In the genomic region with DNA sequence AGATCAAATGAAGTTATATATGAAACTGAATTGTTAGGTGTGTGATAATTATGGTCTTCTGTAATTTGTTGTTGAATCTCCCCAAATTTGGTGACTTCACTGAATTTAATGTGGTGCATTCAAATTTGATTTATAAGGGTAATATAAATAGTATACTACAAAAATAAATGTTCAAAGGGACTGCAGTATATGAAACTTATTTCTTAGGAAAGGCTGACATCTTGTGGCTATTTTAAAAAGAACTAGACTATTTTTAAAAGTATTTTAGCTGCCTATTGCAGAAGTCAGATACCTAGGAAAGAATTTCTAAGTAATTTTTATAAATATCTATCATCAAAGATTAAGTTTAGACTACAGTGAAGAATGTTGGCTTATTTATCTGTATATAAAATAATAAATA, we compare ENCODE assay signal across 8 cellular contexts. TPM values are rescaled to one million over a fixed set of nuclear protein-coding genes. Genes with fewer than 3 reads are reported as not detected.
DNase-seq lines count a peak whose midpoint lies in the region; ATAC-seq and TF ChIP-seq lines count a peak whose summit lies in the region.

No MANE protein-coding gene starts in this region.

- H3K36me3 ChIP-seq in A673 (ENCODE audit: insufficient read depth, low read length, poor library complexity, severe bottlenecking) (no peaks in the 10 kb centered on the region), esophagus muscularis mucosa (no peaks in the 10 kb centered on the region), smooth muscle cell (ENCODE audit: low read depth) (no peaks in the 10 kb centered on the region)

- POLR2A ChIA-PET in A673 (lab: Charles Lee; ENCODE audit: low non-redundant PET): no interaction called here

- H3K4me1 ChIP-seq in A673 (ENCODE audit: insufficient read depth, low read length, poor library complexity, severe bottlenecking) (no peaks in the 10 kb centered on the region), esophagus muscularis mucosa (no peaks in the 10 kb centered on the region), smooth muscle cell (ENCODE audit: low read depth) (no peaks in the 10 kb centered on the region)

- CTCF ChIA-PET in A673 (lab: Charles Lee): interaction anchor here (0.8 to 1.4 kb wide), 3 partner anchors 251 to 826 kb away, joined by 4 to 7 read pairs (median 6); no protein-coding TSS in a partner anchor

- no peaks in the 10 kb centered on the region for H3F3A ChIP-seq in smooth muscle cell (ENCODE audit: low read depth)

- H3K27ac ChIP-seq in A673 (ENCODE audit: low read depth, low read length, poor library complexity, severe bottlenecking) (no peak overlapping the region), esophagus muscularis mucosa (replicated peaks in 1 of 4) (no peak overlapping the region), smooth muscle cell (ENCODE audit: low read depth) (no peak overlapping the region)

- no peaks in the 10 kb centered on the region for H4K20me1 ChIP-seq in smooth muscle cell (ENCODE audit: low read depth)

- intact Hi-C loops in A673 (cut with micrococcal nuclease; ENCODE audit: unreplicated experiment): loop anchor here (1.0 to 10.0 kb wide), 4 partner anchors 425 to 825 kb away; no protein-coding TSS in a partner anchor
- intact Hi-C loops in esophagus muscularis mucosa (cut with DNase I): loop anchor here (5.0 kb wide), 2 partner anchors 252 to 577 kb away; no protein-coding TSS in a partner anchor

- DNase-seq in A673 (ENCODE audit: low spot score): peak; percentile 43
- no peak for DNase-seq in GM13977 (ENCODE audit: low spot score)
- peak; percentile 49 for DNase-seq in NCI-H460 (ENCODE audit: extremely low read depth, low read depth)
- no peak for DNase-seq in esophagus muscularis mucosa (ENCODE audit: extremely low spot score)
- DNase-seq in smooth muscle cell (lab: John Stamatoyannopoulos, UW; ENCODE audit: unreplicated experiment): no peak
- no peak for DNase-seq in activated T-cell treated with anti-CD3 and anti-CD28 coated beads, Interleukin-2, amount 50 U/mL, for 1 hour

- no peak for ATAC-seq in stimulated activated memory B cell treated with anti-CD40 and anti-IgM and Interleukin-4, amounts not matched to agents 10 μg/mL and 1 μg/mL and 100 μg/mL, for 72 hours
- no peak for ATAC-seq in GM18909 (IDR thresholded peaks at IDR 0.05; ENCODE audit: poor library complexity, unreplicated experiment)

- no peaks in the 10 kb centered on the region for H3K36me3 Mint-ChIP-seq in stimulated activated memory B cell treated with anti-CD40 and anti-IgM and Interleukin-4, amounts not matched to agents 10 μg/mL and 1 μg/mL and 100 μg/mL, for 72 hours

- H3K27me3 Mint-ChIP-seq in stimulated activated memory B cell treated with anti-CD40 and anti-IgM and Interleukin-4, amounts not matched to agents 10 μg/mL and 1 μg/mL and 100 μg/mL, for 72 hours: no peaks in the 10 kb centered on the region

- no peak for TF ChIP-seq POLR2A in esophagus muscularis mucosa (IDR thresholded peaks at IDR 0.05; ENCODE audit: low read depth)

- H3K9me3 ChIP-seq in A673 (ENCODE audit: low read depth, low read length, poor library complexity, severe bottlenecking) (no peaks in the 10 kb centered on the region), esophagus muscularis mucosa (no peaks in the 10 kb centered on the region), smooth muscle cell (replicated peaks; ENCODE audit: low read depth) (no peaks in the 10 kb centered on the region)

- H3K4me2 ChIP-seq in smooth muscle cell: no peak overlapping the region

- H3K27ac Mint-ChIP-seq in stimulated activated memory B cell treated with anti-CD40 and anti-IgM and Interleukin-4, amounts not matched to agents 10 μg/mL and 1 μg/mL and 100 μg/mL, for 72 hours: no peak overlapping the region

- H3K9me3 Mint-ChIP-seq in stimulated activated memory B cell treated with anti-CD40 and anti-IgM and Interleukin-4, amounts not matched to agents 10 μg/mL and 1 μg/mL and 100 μg/mL, for 72 hours: no peaks in the 10 kb centered on the region

- no peaks in the 10 kb centered on the region for H3K4me1 Mint-ChIP-seq in stimulated activated memory B cell treated with anti-CD40 and anti-IgM and Interleukin-4, amounts not matched to agents 10 μg/mL and 1 μg/mL and 100 μg/mL, for 72 hours

- no peak overlapping the region for H3K4me3 Mint-ChIP-seq in stimulated activated memory B cell treated with anti-CD40 and anti-IgM and Interleukin-4, amounts not matched to agents 10 μg/mL and 1 μg/mL and 100 μg/mL, for 72 hours

- TF ChIP-seq EP300 in esophagus muscularis mucosa (IDR thresholded peaks at IDR 0.05): no peak

- H3K4me3 ChIP-seq in A673 (ENCODE audit: low read depth, low read length, poor library complexity, severe bottlenecking): no peak overlapping the region
- H3K4me3 ChIP-seq in esophagus muscularis mucosa: no peak overlapping the region
- no peak overlapping the region for H3K4me3 ChIP-seq in smooth muscle cell

- H3K27me3 ChIP-seq in A673 (replicated peaks; ENCODE audit: insufficient read depth, low read depth, low read length, poor library complexity) (no peaks in the 10 kb centered on the region), esophagus muscularis mucosa (no peaks in the 10 kb centered on the region), smooth muscle cell (ENCODE audit: low read depth) (no peaks in the 10 kb centered on the region)

- no peak overlapping the region for H2AFZ ChIP-seq in smooth muscle cell (ENCODE audit: low read depth)

- peak; percentile 60; the same call in 1 of the 2 replicates for TF ChIP-seq CTCF in A673 (conservative IDR thresholded peaks at IDR 0.05; ENCODE audit: low read depth, low read length)
- TF ChIP-seq CTCF in GM13977 (IDR thresholded peaks at IDR 0.05; ENCODE audit: extremely low read depth, insufficient read depth, missing control alignments): peak; percentile 18
- TF ChIP-seq CTCF in esophagus muscularis mucosa (IDR thresholded peaks at IDR 0.05): peak; percentile 35 to 37 (median 37)
- TF ChIP-seq CTCF in smooth muscle cell (IDR thresholded peaks at IDR 0.05; ENCODE audit: borderline replicate concordance, insufficient read depth, poor library complexity, severe bottlenecking): peak; percentile 62

- BruUV-seq in A673 (replicated peaks; lab: Mats Ljungman, UMichigan): no TSS peak

- no peaks in the 10 kb centered on the region for H3K79me2 ChIP-seq in smooth muscle cell (ENCODE audit: low read depth)

- in situ Hi-C loops in GM13977 (cut with MboI; ENCODE audit: low pct_unique_long_range_greater_than_20kb, low sequenced_read_pairs, unreplicated experiment): loop anchor here (10.0 kb wide), 1 partner anchor 255 kb away; no protein-coding TSS in a partner anchor

- no peak overlapping the region for H3K9ac ChIP-seq in smooth muscle cell (ENCODE audit: low read depth)

RNA-seq across cellular contexts. Expression of gene ATRNL1, which starts 36.6 kb away (rescaled TPM):
- total RNA-seq in A673 (2021) (2.4 and 3.0 TPM in 2 replicates), esophagus muscularis mucosa (10 to 100 TPM in 2 of 4 donors, 1 to 10 TPM in 2; 5.0 to 18.0 (median 11.3) TPM), smooth muscle cell (14.9 and 21.4 TPM in 2 replicates)
- 6.8 and 7.8 TPM in 2 replicates for total RNA-seq in NCI-H460 (2014; rRNA removed; shearing (Covaris generic))
- polyA plus RNA-seq in NCI-H460 (2014; cell fraction: nucleus; rRNA removed): 0.79 and 1.4 TPM in 2 replicates
- 2.7 and 3.3 TPM in 2 replicates for polyA plus RNA-seq in smooth muscle cell

Comparison
In these comparisons a context has a peak if more than half of its experiments do, and no peak if none do; other contexts are left out.
1. DNase-seq: peak in A673 (single experiment) and NCI-H460 (single experiment); none in GM13977 (single experiment), esophagus muscularis mucosa (single experiment), smooth muscle cell (single experiment) and activated T-cell treated with anti-CD3 and anti-CD28 coated beads, Interleukin-2, amount 50 U/mL, for 1 hour (single experiment).
2. Peak in every context shown above with its lines, with median percentiles within 50 percentile points of each other: CTCF ChIP-seq.